10 cellular contexts compared by ENCODE assay signal in the genomic region with DNA sequence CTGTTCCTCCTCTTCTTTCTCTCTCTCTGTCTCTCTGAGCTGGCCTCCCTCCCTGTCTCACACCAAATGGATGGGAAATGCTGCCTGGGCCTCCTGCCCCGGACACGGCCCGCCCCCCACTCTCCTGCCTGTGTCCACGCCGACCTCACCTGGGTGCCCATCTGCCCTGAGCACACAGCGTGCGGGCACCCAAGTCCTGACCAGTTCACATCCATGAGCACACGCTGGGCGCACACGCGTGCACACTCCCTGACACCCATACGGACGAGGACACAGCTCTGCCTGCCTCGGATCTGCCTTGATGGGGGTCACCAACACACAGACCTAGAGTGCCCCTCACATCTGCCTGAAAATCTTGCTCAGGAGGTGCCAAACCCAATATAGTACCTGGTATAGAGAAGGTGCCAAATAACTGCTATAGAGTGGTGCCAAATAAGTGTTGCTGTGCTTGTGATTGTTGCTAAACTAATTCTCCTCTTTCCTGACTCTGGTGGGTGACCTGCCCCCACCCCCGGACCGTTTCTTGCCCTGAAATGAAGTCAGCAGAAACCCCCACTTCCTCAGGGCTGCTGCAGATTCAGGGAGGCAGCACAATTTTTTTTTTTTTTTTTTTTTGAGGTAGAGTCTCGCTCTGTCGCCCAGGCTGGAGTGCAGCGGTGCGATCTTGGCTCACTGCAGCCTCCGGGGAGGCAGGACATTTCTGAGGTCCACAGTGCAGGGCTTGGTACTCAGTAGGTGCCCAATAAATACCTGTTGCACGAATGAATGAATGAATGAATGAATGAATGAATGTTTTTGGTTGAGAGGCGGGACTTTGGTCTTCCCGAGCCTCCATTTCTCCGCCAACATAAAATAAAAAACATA. TPM values are rescaled to one million over a fixed set of nuclear protein-coding genes. Genes with fewer than 3 reads are reported as not detected.
DNase-seq lines count a peak whose midpoint lies in the region; ATAC-seq, FAIRE-seq and TF ChIP-seq lines count a peak whose summit lies in the region.
"Had no signal": no experiment of that assay in that cellular context is flagged by ENCODE, and none has a peak within 500 bp of the region (broad histone marks: within the 10 kb centered on the region; RNA-seq: fewer than 3 reads in every experiment).

No MANE protein-coding gene starts in this region.

- peak; percentile 29 for ATAC-seq in GM12878
- no peak for ATAC-seq in GM19351 (IDR thresholded peaks at IDR 0.05; ENCODE audit: unreplicated experiment)
- ATAC-seq in GM21825 (IDR thresholded peaks at IDR 0.05; ENCODE audit: unreplicated experiment), result no peak
- no peak for ATAC-seq in HG02973 (IDR thresholded peaks at IDR 0.05; ENCODE audit: unreplicated experiment)
- no peak for ATAC-seq in effector memory CD8-positive, alpha-beta T cell (replicated peaks)
- ATAC-seq: activated CD4-positive, alpha-beta T cell treated with anti-CD3 and anti-CD28 coated beads for 36 hours had no signal

- peaks cover 0 to 3% of the 10 kb centered on the region in 2 experiments; a peak in 3 of 4 replicates for H3K36me3 ChIP-seq in GM12878 (ENCODE audit: control insufficient read depth in 2 of 2, insufficient read depth in 2 of 2, low read length in 1 of 2)
- no peaks in the 10 kb centered on the region for H3K36me3 ChIP-seq in liver (ENCODE audit: control insufficient read depth in 4 of 4, insufficient read depth in 3 of 4, low read depth in 1 of 4, low read length in 3 of 4)
- H3K36me3 ChIP-seq in stomach, result peaks cover 0 to 5% (median 0%) of the 10 kb centered on the region in 4 donors

- H3K4me1 ChIP-seq in GM12878 (ENCODE audit: control insufficient read depth, insufficient read depth, low read length) (peaks cover 31% of the 10 kb centered on the region), liver (ENCODE audit: control insufficient read depth in 4 of 4, insufficient read depth in 4 of 4, low read length in 3 of 4) (peaks cover 6 to 70% (median 44%) of the 10 kb centered on the region in 4 donors), stomach (peaks cover 59 to 93% (median 83%) of the 10 kb centered on the region in 4 donors)

- peak overlapping the region; percentile 97 for H3K4me2 ChIP-seq in GM12878 (ENCODE audit: control insufficient read depth, insufficient read depth)

- peak overlapping the region; percentile 49; the same call in 1 of the 2 replicates for H3K4me3 ChIP-seq in GM12878
- H3K4me3 ChIP-seq in liver (ENCODE audit: low read depth in 1 of 3, low read length in 3 of 3), result peak overlapping the region in 1 of 3 donors; percentile 5
- H3K4me3 ChIP-seq in stomach, result peak overlapping the region; percentile 75 to 95 (median 86)

- TF ChIP-seq RAD21 in GM12878 (IDR thresholded peaks at IDR 0.05; ENCODE audit: insufficient read depth, low read depth, low read length) (no peak), liver (IDR thresholded peaks at IDR 0.05) (no peak)

- H2AFZ ChIP-seq in GM12878 (ENCODE audit: control insufficient read depth, low read depth, low read length), result no peak overlapping the region

- in situ Hi-C loops in GM13976 (cut with MboI; ENCODE audit: low sequenced_read_pairs, unreplicated experiment) (no loop called here), GM12878 (cut with MboI) (loop anchor here (25.0 kb wide), 1 partner anchor 1509 kb away; a partner anchor contains a TSS)

- 43% methylated on average over 25 of the region's 25 CpGs for WGBS in GM12878 (ENCODE audit: insufficient coverage, insufficient replicate concordance, low lambda C conversion rate, missing lambda C conversion rate)
- whole genome bisulfite sequencing in liver, result 42% methylated on average over 25 of the region's 25 CpGs
- WGBS in stomach, 5 donors, result 63 to 71% (median 68%) methylated on average over 25 of the region's 25 CpGs

- SMC1A ChIA-PET in GM12878 (lab: Charles Lee; ENCODE audit: uncharacterized antibody, unreplicated experiment), result interaction anchor here (1.2 kb wide), 1 partner anchor 58 kb away, joined by 3 read pairs; no protein-coding TSS in a partner anchor

- H3K27ac ChIP-seq in GM12878 (ENCODE audit: control insufficient read depth, insufficient read depth) (peak overlapping the region; percentile 92), liver (ENCODE audit: low read depth in 1 of 2, low read length in 2 of 2) (peak overlapping the region; percentile 95 to 97), stomach (peak overlapping the region; percentile 9 to 100 (median 99))

- POLR2A ChIA-PET in GM12878 (lab: Charles Lee), result interaction anchor here (0.5 to 0.6 kb wide), 2 partner anchors 40 to 389 kb away, joined by 3 to 5 read pairs; no protein-coding TSS in a partner anchor

- peaks cover 17% of the 10 kb centered on the region in 2 donors for H3K4me1 Mint-ChIP-seq in effector memory CD8-positive, alpha-beta T cell (ENCODE audit: low read depth in 2 of 2)

- BruUV-seq in GM12878 (replicated peaks; lab: Mats Ljungman, UMichigan), result TSS peak; percentile 30

- peaks cover 94% of the 10 kb centered on the region for H3K79me2 ChIP-seq in GM12878 (ENCODE audit: control insufficient read depth, insufficient read depth, low read length)

- no peak for TF ChIP-seq CTCF in GM13976 (IDR thresholded peaks at IDR 0.05; ENCODE audit: borderline replicate concordance, control extremely low read depth, extremely low read depth, insufficient read depth, missing control alignments)
- TF ChIP-seq CTCF in GM12878 (IDR thresholded peaks at IDR 0.05 in 2 of 3, conservative IDR thresholded peaks at IDR 0.05 in 1 of 3; ENCODE audit: control insufficient read depth in 2 of 3, extremely low read depth in 1 of 3, insufficient read depth in 1 of 3, low read depth in 3 of 3, low read length in 3 of 3), result no peak
- no peak for TF ChIP-seq CTCF in liver (IDR thresholded peaks at IDR 0.05; ENCODE audit: low read depth, low read length, missing input control)
- TF ChIP-seq CTCF in stomach (IDR thresholded peaks at IDR 0.05), result no peak

- no peaks in the 10 kb centered on the region for H3K27me3 Mint-ChIP-seq in effector memory CD8-positive, alpha-beta T cell
- H3K27me3 Mint-ChIP-seq: activated CD4-positive, alpha-beta T cell treated with anti-CD3 and anti-CD28 coated beads for 36 hours had no signal

- H3K9me3 ChIP-seq in GM12878 (replicated peaks; ENCODE audit: control insufficient read depth, insufficient read depth, low read length), result no peaks in the 10 kb centered on the region
- no peaks in the 10 kb centered on the region for H3K9me3 ChIP-seq in liver (ENCODE audit: control insufficient read depth in 4 of 4, low read length in 3 of 4)
- H3K9me3 ChIP-seq in stomach, result no peaks in the 10 kb centered on the region

- H3K27ac Mint-ChIP-seq in effector memory CD8-positive, alpha-beta T cell, result peak overlapping the region in 1 of 2 donors; percentile 4
- H3K27ac Mint-ChIP-seq: activated CD4-positive, alpha-beta T cell treated with anti-CD3 and anti-CD28 coated beads for 36 hours had no signal

- TF ChIP-seq EP300 in GM12878 (IDR thresholded peaks at IDR 0.05; ENCODE audit: borderline replicate concordance in 1 of 2, control insufficient read depth in 1 of 2, low read depth in 2 of 2, low read length in 2 of 2), result no peak
- TF ChIP-seq EP300 in stomach (IDR thresholded peaks at IDR 0.05), result no peak

- H3K9me3 Mint-ChIP-seq in effector memory CD8-positive, alpha-beta T cell, result no peaks in the 10 kb centered on the region

- peaks cover 9% of the 10 kb centered on the region for H3K36me3 Mint-ChIP-seq in effector memory CD8-positive, alpha-beta T cell (ENCODE audit: insufficient read depth)

- 0 out of 2 replicates have a peak overlapping the region, but pooled peaks have one; percentile 1 for H3K9ac ChIP-seq in GM12878 (ENCODE audit: control insufficient read depth, insufficient read depth, low read length)
- H3K9ac ChIP-seq in liver (ENCODE audit: low read depth in 1 of 2, low read length in 2 of 2), result peak overlapping the region; percentile 71 to 97

- CTCF ChIA-PET in GM12878 (lab: Yijun Ruan, JAX), result interaction anchor here (1.3 kb wide), 1 partner anchor 58 kb away, joined by 4 read pairs; no protein-coding TSS in a partner anchor

- no peak overlapping the region for H3K4me3 Mint-ChIP-seq in effector memory CD8-positive, alpha-beta T cell
- H3K4me3 Mint-ChIP-seq: activated CD4-positive, alpha-beta T cell treated with anti-CD3 and anti-CD28 coated beads for 36 hours had no signal

- RAD21 ChIA-PET in GM12878 (lab: Charles Lee; ENCODE audit: unreplicated experiment), result no interaction called here

- no peaks in the 10 kb centered on the region for H4K20me1 ChIP-seq in GM12878 (ENCODE audit: control insufficient read depth, insufficient read depth)

- TF ChIP-seq POLR2A in GM12878 (IDR thresholded peaks at IDR 0.05; ENCODE audit: low read depth, low read length) (no peak), stomach (IDR thresholded peaks at IDR 0.05) (no peak)

- no peak for FAIRE-seq in GM12878 (lab: Jason Lieb, UNC)

- no peaks in the 10 kb centered on the region for H3K27me3 ChIP-seq in GM12878 (replicated peaks in 1 of 2; ENCODE audit: control insufficient read depth in 2 of 2, insufficient read depth in 2 of 2, low read length in 1 of 2)
- H3K27me3 ChIP-seq in liver (ENCODE audit: control insufficient read depth in 4 of 4, insufficient read depth in 4 of 4, low read length in 3 of 4), result no peaks in the 10 kb centered on the region
- no peaks in the 10 kb centered on the region for H3K27me3 ChIP-seq in stomach

- intact Hi-C loops in GM12878 (cut with micrococcal nuclease; ENCODE audit: unreplicated experiment) (no loop called here), stomach (cut with DNase I; ENCODE audit: low total_unique reads) (no loop called here)

- peak; percentile 74 for DNase-seq in GM13976 (ENCODE audit: low spot score)
- no peak for DNase-seq in GM12878 (ENCODE audit: low read depth, low spot score)
- DNase-seq in stomach, result no peak
- DNase-seq in effector memory CD8-positive, alpha-beta T cell, result no peak
- DNase-seq: activated CD4-positive, alpha-beta T cell treated with anti-CD3 and anti-CD28 coated beads for 36 hours; aorta had no signal

RNA-seq across cellular contexts. Expression of a gene that starts 4.6 kb away (rescaled TPM):
- total RNA-seq in GM12878 (2013; cell fraction: nucleolus; rRNA removed), result 77.1 and 95.5 TPM in 2 replicates
- total RNA-seq in GM12878 (2014; rRNA removed) (8.8 and 9.2 TPM in 2 replicates), GM12878 (2014; rRNA removed; fragmentation: Illumina TruSeq; extraction: Trizol) (2.8 and 5.3 TPM in 2 replicates), GM12878 (2021) (50.5 and 53.5 TPM in 2 replicates), liver (100 to 1,000 TPM in 1 of 2 donors, 10 to 100 TPM in 1; 12.8 to 100 TPM), stomach (100 to 1,000 TPM in 2 of 5 donors, 10 to 100 TPM in 3; 32.3 to 251 (median 94.2) TPM)
- polyA plus RNA-seq in GM12878 (2011; ENCODE audit: low read depth), result 3.6 TPM
- polyA plus RNA-seq in GM12878 (2011; rRNA removed) (0.86 and 1.6 TPM in 2 replicates), GM12878 (2014; fragmentation: Illumina TruSeq; extraction: Trizol) (4.6 and 11.1 TPM in 2 replicates), GM12878 (2014; fragmentation: Nextera tagmentation; extraction: Ambion mirVana) (1 to 10 TPM in 1 of 2 experiments, under 1 TPM in 1; 0.71 to 1.1 TPM), GM12878 (2014; rRNA removed) (13.8 and 16.8 TPM in 2 replicates), GM12878 (2016; fragmentation: Nextera tagmentation; extraction: Ambion mirVana) (10 to 100 TPM; 18.5 to 22.2 TPM), liver (10 to 100 TPM; 71.8 to 78.5 TPM), stomach (10 to 100 TPM; 16.7 to 61.5 (median 34.2) TPM)
- 2.1 and 2.2 TPM in 2 replicates for polyA plus RNA-seq in GM12878 (2011; cell fraction: cytosol; rRNA removed)
- 11.0 and 19.5 TPM in 2 replicates for polyA plus RNA-seq in GM12878 (2011; cell fraction: nucleus; rRNA removed)
- polyA plus RNA-seq in GM12878 (2012), result 12.5 and 13.5 TPM in 2 replicates
- 3.4 and 7.2 TPM in 2 replicates for polyA minus RNA-seq in GM12878 (2011; rRNA and poly(A)+ RNA removed)
- 8.4 and 9.6 TPM in 2 replicates for polyA minus RNA-seq in GM12878 (2011; cell fraction: cytosol; rRNA and poly(A)+ RNA removed)
- polyA minus RNA-seq in GM12878 (2011; cell fraction: nucleus; rRNA and poly(A)+ RNA removed), result 8.9 and 14.9 TPM in 2 replicates
